In the genomic region with DNA sequence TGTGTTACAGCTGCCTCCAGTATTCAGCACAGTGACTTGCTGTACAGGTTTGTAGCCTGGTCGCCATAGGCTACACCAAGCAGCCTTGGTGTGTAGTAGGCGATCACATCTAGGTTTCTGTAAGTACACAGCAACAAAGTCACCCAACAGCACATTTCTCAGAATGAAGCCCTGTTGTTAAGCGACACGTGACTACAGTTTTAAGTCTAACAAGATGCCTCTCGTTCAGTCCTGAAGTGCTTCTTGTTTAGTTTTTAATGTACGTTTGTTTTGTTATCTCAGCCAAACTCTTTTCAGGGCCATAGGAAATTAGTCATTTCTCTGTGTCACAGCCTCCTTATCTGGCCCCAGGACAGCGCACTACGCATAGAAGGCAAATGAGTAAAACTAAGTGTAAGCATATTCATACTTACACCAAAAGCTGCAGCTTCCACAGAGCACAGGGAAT, we compare ENCODE assay signal across 8 cellular contexts. TPM values are rescaled to one million over a fixed set of nuclear protein-coding genes. Genes with fewer than 3 reads are reported as not detected.
DNase-seq lines count a peak whose midpoint lies in the region; ATAC-seq and TF ChIP-seq lines count a peak whose summit lies in the region.

No MANE protein-coding gene starts in this region.

- no peak for TF ChIP-seq EP300 in tibial nerve (IDR thresholded peaks at IDR 0.05)

- intact Hi-C loops in activated CD4-positive, alpha-beta memory T cell treated with anti-CD3 and anti-CD28 coated beads for 36 hours (cut with micrococcal nuclease): loop anchor here (1.0 to 10.0 kb wide), 15 partner anchors 10 to 842 kb away; partner anchors contain the start of gene UBAC2

- peaks cover 0 to 29% (median 0%) of the 10 kb centered on the region in 3 donors for H3K36me3 ChIP-seq in tibial nerve

- no peaks in the 10 kb centered on the region for H3K27me3 Mint-ChIP-seq in activated CD4-positive, alpha-beta memory T cell treated with anti-CD3 and anti-CD28 coated beads for 36 hours

- no peak overlapping the region for H3K4me3 ChIP-seq in tibial nerve

- peak overlapping the region in 3 of 4 donors; percentile 67 to 87 (median 79) for H3K27ac ChIP-seq in tibial nerve

- H3K9me3 ChIP-seq in tibial nerve: no peaks in the 10 kb centered on the region

- H3K9me3 Mint-ChIP-seq in activated CD4-positive, alpha-beta memory T cell treated with anti-CD3 and anti-CD28 coated beads for 36 hours: no peaks in the 10 kb centered on the region

- H3K36me3 Mint-ChIP-seq in activated CD4-positive, alpha-beta memory T cell treated with anti-CD3 and anti-CD28 coated beads for 36 hours: peaks cover 52% of the 10 kb centered on the region

- no peaks in the 10 kb centered on the region for H3K27me3 ChIP-seq in tibial nerve

- in situ Hi-C loops in GM13976 (cut with MboI; ENCODE audit: low sequenced_read_pairs, unreplicated experiment): no loop called here

- H3K4me1 Mint-ChIP-seq in activated CD4-positive, alpha-beta memory T cell treated with anti-CD3 and anti-CD28 coated beads for 36 hours (ENCODE audit: low read depth): peaks cover 94% of the 10 kb centered on the region

- TF ChIP-seq CTCF in GM13976 (IDR thresholded peaks at IDR 0.05; ENCODE audit: borderline replicate concordance, control extremely low read depth, extremely low read depth, insufficient read depth, missing control alignments) (no peak), tibial nerve (IDR thresholded peaks at IDR 0.05) (no peak), GM10266 (IDR thresholded peaks at IDR 0.05; ENCODE audit: control insufficient read depth, insufficient read depth, low read depth, missing control alignments) (no peak)

- POLR2A ChIA-PET in activated CD4-positive, alpha-beta memory T cell treated with anti-CD3 and anti-CD28 coated beads for 36 hours (lab: Charles Lee): interaction anchor here (0.6 to 7.6 kb wide), 12 partner anchors 9 to 87 kb away, joined by 3 to 246 read pairs (median 5); partner anchors contain the start of gene GPR183

- CTCF ChIA-PET in activated CD4-positive, alpha-beta memory T cell treated with anti-CD3 and anti-CD28 coated beads for 36 hours (lab: Charles Lee): interaction anchor here (0.7 to 7.6 kb wide), 4 partner anchors 48 to 91 kb away, joined by 3 to 68 read pairs (median 4); no protein-coding TSS in a partner anchor

- WGBS in tibial nerve, 2 donors: 79 to 82% methylated on average over 8 of the region's 8 CpGs

- H3K4me3 Mint-ChIP-seq in activated CD4-positive, alpha-beta memory T cell treated with anti-CD3 and anti-CD28 coated beads for 36 hours: peak overlapping the region; percentile 56

- no peak for TF ChIP-seq POLR2A in tibial nerve (IDR thresholded peaks at IDR 0.05)

- peak overlapping the region; percentile 95 for H3K27ac Mint-ChIP-seq in activated CD4-positive, alpha-beta memory T cell treated with anti-CD3 and anti-CD28 coated beads for 36 hours

- peak; percentile 56 for DNase-seq in GM13976 (ENCODE audit: low spot score)
- peak; percentile 82 for DNase-seq in activated CD4-positive, alpha-beta memory T cell treated with anti-CD3 and anti-CD28 coated beads for 36 hours
- DNase-seq in glomerular endothelial cell (ENCODE audit: extremely low read depth, low read depth, low spot score): peak; percentile 91
- DNase-seq in tibial nerve (ENCODE audit: low spot score in 2 of 2): no peak
- DNase-seq in NCI-H2227 (lab: John Stamatoyannopoulos, UW; ENCODE audit: unreplicated experiment): no peak
- DNase-seq in GM10266 (ENCODE audit: extremely low spot score): no peak
- DNase-seq in NCI-H1436 (lab: John Stamatoyannopoulos, UW): no peak

- H3K4me1 ChIP-seq in tibial nerve: peaks cover 0 to 24% (median 18%) of the 10 kb centered on the region in 4 donors

- peak; percentile 30 for ATAC-seq in HG02840 (IDR thresholded peaks at IDR 0.05; ENCODE audit: low FRiP score, unreplicated experiment)

RNA-seq across cellular contexts. Expression of gene GPR183, which starts 50.0 kb away (rescaled TPM):
- 10 to 100 TPM; 46.4 to 47.1 TPM for total RNA-seq in activated CD4-positive, alpha-beta memory T cell treated with anti-CD3 and anti-CD28 coated beads for 36 hours
- total RNA-seq in glomerular endothelial cell (0.10 and 0.58 TPM in 2 replicates), tibial nerve (10 to 100 TPM in 3 of 4 donors, 1 to 10 TPM in 1; 6.3 to 20.4 (median 13.1) TPM)

Comparison
In these comparisons a context has a peak if more than half of its experiments do, and no peak if none do; other contexts are left out.
1. DNase-seq: peak in GM13976 (single experiment), activated CD4-positive, alpha-beta memory T cell treated with anti-CD3 and anti-CD28 coated beads for 36 hours (single experiment) and glomerular endothelial cell (single experiment); none in tibial nerve (0 of 2), NCI-H2227 (single experiment), GM10266 (single experiment) and NCI-H1436 (single experiment).